In the genomic region with DNA sequence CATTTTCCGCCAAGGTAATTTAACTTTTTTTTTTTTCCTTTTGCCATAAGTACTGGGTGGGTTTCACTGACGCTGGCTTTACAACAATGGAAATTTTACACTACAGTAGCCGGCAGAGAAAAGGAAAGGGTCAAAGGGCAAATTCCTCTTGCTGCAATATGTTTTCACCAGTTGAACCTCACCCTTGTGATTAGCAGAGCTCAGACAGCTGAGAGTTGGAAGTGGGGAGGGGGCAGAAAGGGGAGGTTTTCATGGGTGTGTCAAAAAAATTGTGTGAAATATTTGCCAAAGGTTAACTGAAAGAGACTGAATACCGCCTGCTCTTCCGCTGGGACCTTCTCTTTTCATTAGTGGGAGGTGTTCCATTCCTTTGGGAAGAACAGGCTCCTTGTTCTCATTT, we compare ENCODE assay signal across 1 cellular context.
A peak's percentile ranks its signal among the peaks of the same experiment; 100 is the strongest.
TF ChIP-seq lines count a peak whose summit lies in the region.

No MANE protein-coding gene starts in this region.

TF ChIP-seq in HepG2, 621 proteins besides CTCF, POLR2A, EP300 and RAD21 (continued from another document and continues in another):
- no peak for TF ChIP-seq ZNF280D (CRISPR knock-in tag; IDR thresholded peaks at IDR 0.05)
- TF ChIP-seq NR2F1 (CRISPR knock-in tag; IDR thresholded peaks at IDR 0.05): peak; percentile 89 to 91
- TF ChIP-seq SKI (IDR thresholded peaks at IDR 0.05; ENCODE audit: partially characterized antibody): no peak
- TF ChIP-seq ZNF136 (CRISPR knock-in tag; IDR thresholded peaks at IDR 0.05; ENCODE audit: low read depth): no peak
- TF ChIP-seq ZSCAN9 (CRISPR knock-in tag; IDR thresholded peaks at IDR 0.05; ENCODE audit: borderline replicate concordance): no peak
- peak; percentile 49; the same call in 1 of the 2 replicates for TF ChIP-seq RXRB (CRISPR knock-in tag; IDR thresholded peaks at IDR 0.05; ENCODE audit: borderline replicate concordance)
- TF ChIP-seq HNF4A (CRISPR knock-in tag; IDR thresholded peaks at IDR 0.05): peak; percentile 84
- TF ChIP-seq, protein P1, sequence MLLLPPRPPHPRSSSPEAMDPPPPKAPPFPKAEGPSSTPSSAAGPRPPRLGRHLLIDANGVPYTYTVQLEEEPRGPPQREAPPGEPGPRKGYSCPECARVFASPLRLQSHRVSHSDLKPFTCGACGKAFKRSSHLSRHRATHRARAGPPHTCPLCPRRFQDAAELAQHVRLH (CRISPR knock-in tag; IDR thresholded peaks at IDR 0.05; ENCODE audit: borderline replicate concordance, low read depth): no peak
- TF ChIP-seq MAFG (CRISPR knock-in tag; IDR thresholded peaks at IDR 0.05): no peak
- peak; percentile 61 for TF ChIP-seq CEBPB (IDR thresholded peaks at IDR 0.05; ENCODE audit: borderline replicate concordance, low read depth, low read length)
- no peak for TF ChIP-seq MEIS1 (CRISPR knock-in tag; IDR thresholded peaks at IDR 0.05; ENCODE audit: borderline replicate concordance)
- no peak for TF ChIP-seq ZNF230 (CRISPR knock-in tag; IDR thresholded peaks at IDR 0.05)
- no peak for TF ChIP-seq ZFP41 (CRISPR knock-in tag; IDR thresholded peaks at IDR 0.05; ENCODE audit: borderline replicate concordance)
- no peak for TF ChIP-seq ZNF629 (CRISPR knock-in tag; conservative IDR thresholded peaks at IDR 0.05)
- TF ChIP-seq, protein P2, sequence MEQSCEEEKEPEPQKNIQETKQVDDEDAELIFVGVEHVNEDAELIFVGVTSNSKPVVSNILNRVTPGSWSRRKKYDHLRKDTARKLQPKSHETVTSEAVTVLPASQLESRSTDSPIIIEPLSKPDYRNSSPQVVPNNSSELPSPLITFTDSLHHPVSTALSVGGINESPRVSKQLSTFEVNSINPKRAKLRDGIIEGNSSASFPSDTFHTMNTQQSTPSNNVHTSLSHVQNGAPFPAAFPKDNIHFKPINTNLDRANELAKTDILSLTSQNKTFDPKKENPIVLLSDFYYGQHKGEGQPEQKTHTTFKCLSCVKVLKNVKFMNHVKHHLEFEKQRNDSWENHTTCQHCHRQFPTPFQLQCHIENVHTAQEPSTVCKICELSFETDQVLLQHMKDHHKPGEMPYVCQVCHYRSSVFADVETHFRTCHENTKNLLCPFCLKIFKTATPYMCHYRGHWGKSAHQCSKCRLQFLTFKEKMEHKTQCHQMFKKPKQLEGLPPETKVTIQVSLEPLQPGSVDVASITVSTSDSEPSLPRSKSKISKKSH (CRISPR knock-in tag; IDR thresholded peaks at IDR 0.05; ENCODE audit: borderline replicate concordance): no peak
- TF ChIP-seq RCOR2 (CRISPR knock-in tag; IDR thresholded peaks at IDR 0.05): no peak
- no peak for TF ChIP-seq ZNF550 (CRISPR knock-in tag; IDR thresholded peaks at IDR 0.05; ENCODE audit: borderline replicate concordance)
- TF ChIP-seq CHD2 (IDR thresholded peaks at IDR 0.05; ENCODE audit: low read depth, low read length): no peak
- peak; percentile 86 for TF ChIP-seq NR2C2 (CRISPR knock-in tag; IDR thresholded peaks at IDR 0.05; ENCODE audit: borderline replicate concordance)
- TF ChIP-seq ZNF652 (CRISPR knock-in tag; IDR thresholded peaks at IDR 0.05; ENCODE audit: borderline replicate concordance, low read depth): no peak
- no peak for TF ChIP-seq ZNF432 (CRISPR knock-in tag; IDR thresholded peaks at IDR 0.05; ENCODE audit: borderline replicate concordance)
- TF ChIP-seq ZNF350 (CRISPR knock-in tag; IDR thresholded peaks at IDR 0.05; ENCODE audit: borderline replicate concordance, low read depth): no peak
- TF ChIP-seq HNRNPLL (IDR thresholded peaks at IDR 0.05; ENCODE audit: low read depth, low read length, poor library complexity, severe bottlenecking): no peak
- TF ChIP-seq ZNF678 (CRISPR knock-in tag; IDR thresholded peaks at IDR 0.05): no peak
- TF ChIP-seq KDM2A (CRISPR knock-in tag; IDR thresholded peaks at IDR 0.05; ENCODE audit: borderline replicate concordance, low read depth): no peak
- no peak for TF ChIP-seq TEAD2 (CRISPR knock-in tag; IDR thresholded peaks at IDR 0.05)
- TF ChIP-seq, protein P3, sequence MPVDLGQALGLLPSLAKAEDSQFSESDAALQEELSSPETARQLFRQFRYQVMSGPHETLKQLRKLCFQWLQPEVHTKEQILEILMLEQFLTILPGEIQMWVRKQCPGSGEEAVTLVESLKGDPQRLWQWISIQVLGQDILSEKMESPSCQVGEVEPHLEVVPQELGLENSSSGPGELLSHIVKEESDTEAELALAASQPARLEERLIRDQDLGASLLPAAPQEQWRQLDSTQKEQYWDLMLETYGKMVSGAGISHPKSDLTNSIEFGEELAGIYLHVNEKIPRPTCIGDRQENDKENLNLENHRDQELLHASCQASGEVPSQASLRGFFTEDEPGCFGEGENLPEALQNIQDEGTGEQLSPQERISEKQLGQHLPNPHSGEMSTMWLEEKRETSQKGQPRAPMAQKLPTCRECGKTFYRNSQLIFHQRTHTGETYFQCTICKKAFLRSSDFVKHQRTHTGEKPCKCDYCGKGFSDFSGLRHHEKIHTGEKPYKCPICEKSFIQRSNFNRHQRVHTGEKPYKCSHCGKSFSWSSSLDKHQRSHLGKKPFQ (CRISPR knock-in tag; IDR thresholded peaks at IDR 0.05; ENCODE audit: insufficient replicate concordance): no peak
- TF ChIP-seq ZNF260 (CRISPR knock-in tag; IDR thresholded peaks at IDR 0.05; ENCODE audit: borderline replicate concordance, low read depth): no peak
- TF ChIP-seq ARNT (IDR thresholded peaks at IDR 0.05): no peak
- TF ChIP-seq, protein P4, sequence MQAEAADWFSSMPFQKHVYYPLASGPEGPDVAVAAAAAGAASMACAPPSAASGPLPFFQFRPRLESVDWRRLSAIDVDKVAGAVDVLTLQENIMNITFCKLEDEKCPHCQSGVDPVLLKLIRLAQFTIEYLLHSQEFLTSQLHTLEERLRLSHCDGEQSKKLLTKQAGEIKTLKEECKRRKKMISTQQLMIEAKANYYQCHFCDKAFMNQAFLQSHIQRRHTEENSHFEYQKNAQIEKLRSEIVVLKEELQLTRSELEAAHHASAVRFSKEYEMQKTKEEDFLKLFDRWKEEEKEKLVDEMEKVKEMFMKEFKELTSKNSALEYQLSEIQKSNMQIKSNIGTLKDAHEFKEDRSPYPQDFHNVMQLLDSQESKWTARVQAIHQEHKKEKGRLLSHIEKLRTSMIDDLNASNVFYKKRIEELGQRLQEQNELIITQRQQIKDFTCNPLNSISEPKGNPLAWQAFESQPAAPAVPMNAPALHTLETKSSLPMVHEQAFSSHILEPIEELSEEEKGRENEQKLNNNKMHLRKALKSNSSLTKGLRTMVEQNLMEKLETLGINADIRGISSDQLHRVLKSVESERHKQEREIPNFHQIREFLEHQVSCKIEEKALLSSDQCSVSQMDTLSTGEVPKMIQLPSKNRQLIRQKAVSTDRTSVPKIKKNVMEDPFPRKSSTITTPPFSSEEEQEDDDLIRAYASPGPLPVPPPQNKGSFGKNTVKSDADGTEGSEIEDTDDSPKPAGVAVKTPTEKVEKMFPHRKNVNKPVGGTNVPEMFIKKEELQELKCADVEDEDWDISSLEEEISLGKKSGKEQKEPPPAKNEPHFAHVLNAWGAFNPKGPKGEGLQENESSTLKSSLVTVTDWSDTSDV (CRISPR knock-in tag; IDR thresholded peaks at IDR 0.05): no peak
- TF ChIP-seq SP1 (IDR thresholded peaks at IDR 0.05): no peak
- no peak for TF ChIP-seq SP1 (CRISPR knock-in tag; IDR thresholded peaks at IDR 0.05)
- TF ChIP-seq SMYD3 (CRISPR knock-in tag; IDR thresholded peaks at IDR 0.05): no peak
- no peak for TF ChIP-seq JDP2 (CRISPR knock-in tag; IDR thresholded peaks at IDR 0.05; ENCODE audit: borderline replicate concordance)
- TF ChIP-seq IRF2 (CRISPR knock-in tag; IDR thresholded peaks at IDR 0.05): peak; percentile 44; the same call in 1 of the 2 replicates
- TF ChIP-seq KLF6 (CRISPR knock-in tag; IDR thresholded peaks at IDR 0.05): no peak
- TF ChIP-seq RFX5 (IDR thresholded peaks at IDR 0.05; ENCODE audit: low read depth, low read length): no peak
- no peak for TF ChIP-seq MZF1 (CRISPR knock-in tag; IDR thresholded peaks at IDR 0.05; ENCODE audit: borderline replicate concordance)
- no peak for TF ChIP-seq ZBTB20 (CRISPR knock-in tag; IDR thresholded peaks at IDR 0.05; ENCODE audit: borderline replicate concordance, low read depth)
- TF ChIP-seq ZNF609 (CRISPR knock-in tag; IDR thresholded peaks at IDR 0.05; ENCODE audit: borderline replicate concordance): peak; percentile 44; the same call in 1 of the 2 replicates
- TF ChIP-seq, protein P5, sequence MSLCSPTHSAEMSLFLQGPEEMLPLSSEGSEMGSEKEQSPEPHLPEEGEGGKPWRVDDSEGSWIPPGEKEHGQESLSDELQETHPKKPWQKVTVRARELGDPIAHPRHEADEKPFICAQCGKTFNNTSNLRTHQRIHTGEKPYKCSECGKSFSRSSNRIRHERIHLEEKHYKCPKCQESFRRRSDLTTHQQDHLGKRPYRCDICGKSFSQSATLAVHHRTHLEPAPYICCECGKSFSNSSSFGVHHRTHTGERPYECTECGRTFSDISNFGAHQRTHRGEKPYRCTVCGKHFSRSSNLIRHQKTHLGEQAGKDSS (CRISPR knock-in tag; IDR thresholded peaks at IDR 0.05; ENCODE audit: borderline replicate concordance, low read depth): no peak
- no peak for TF ChIP-seq DPF2 (CRISPR knock-in tag; IDR thresholded peaks at IDR 0.05; ENCODE audit: borderline replicate concordance, low read depth)
- no peak for TF ChIP-seq ZBTB38 (CRISPR knock-in tag; IDR thresholded peaks at IDR 0.05)
- no peak for TF ChIP-seq YEATS4 (CRISPR knock-in tag; IDR thresholded peaks at IDR 0.05; ENCODE audit: borderline replicate concordance)
- no peak for TF ChIP-seq ZNF225 (CRISPR knock-in tag; IDR thresholded peaks at IDR 0.05)
- TF ChIP-seq ZSCAN29 (CRISPR knock-in tag; conservative IDR thresholded peaks at IDR 0.05): no peak
